Comparison of ENCODE assay signal across 1 cellular context in the genomic region with DNA sequence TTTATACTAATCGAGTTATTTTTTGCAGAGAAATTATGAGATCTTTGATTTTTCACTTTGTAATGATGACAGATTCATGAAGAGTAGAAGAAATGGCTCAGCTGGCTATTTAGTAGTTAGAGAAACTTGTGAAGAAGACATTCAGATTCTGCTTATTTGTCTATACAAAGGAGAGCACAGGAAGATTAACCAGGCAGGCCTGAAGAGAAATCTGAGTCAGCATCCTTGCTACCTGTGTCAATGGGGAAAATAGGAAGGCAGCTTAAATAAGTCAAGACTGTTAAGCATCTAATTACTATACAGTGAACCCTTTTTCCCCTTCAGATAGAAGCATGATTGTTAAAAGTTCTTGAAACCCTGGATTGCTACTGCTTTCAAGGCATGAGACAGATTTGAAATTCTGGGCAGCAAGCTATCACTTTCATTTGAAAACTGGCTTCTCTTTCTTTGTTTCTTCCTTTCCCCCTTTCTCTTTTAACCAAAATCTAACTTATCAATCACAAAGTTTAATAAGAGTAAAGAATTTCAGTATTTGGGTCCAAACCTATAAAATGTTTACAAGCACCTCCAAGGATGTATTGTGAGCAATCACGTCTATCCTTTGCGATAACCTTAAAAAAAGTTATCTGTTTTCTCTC.
TF ChIP-seq lines count a peak whose summit lies in the region.

No MANE protein-coding gene starts in this region.

TF ChIP-seq in K562, 482 proteins besides CTCF, POLR2A, EP300 and RAD21:
- TF ChIP-seq, protein P1, sequence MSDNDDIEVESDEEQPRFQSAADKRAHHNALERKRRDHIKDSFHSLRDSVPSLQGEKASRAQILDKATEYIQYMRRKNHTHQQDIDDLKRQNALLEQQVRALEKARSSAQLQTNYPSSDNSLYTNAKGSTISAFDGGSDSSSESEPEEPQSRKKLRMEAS (CRISPR knock-in tag; IDR thresholded peaks at IDR 0.05), result no peak
- no peak for TF ChIP-seq ILK (tag; IDR thresholded peaks at IDR 0.05; ENCODE audit: borderline replicate concordance, low read depth)
- TF ChIP-seq ZNF354B (CRISPR knock-in tag; IDR thresholded peaks at IDR 0.05), result no peak
- TF ChIP-seq, protein P2, sequence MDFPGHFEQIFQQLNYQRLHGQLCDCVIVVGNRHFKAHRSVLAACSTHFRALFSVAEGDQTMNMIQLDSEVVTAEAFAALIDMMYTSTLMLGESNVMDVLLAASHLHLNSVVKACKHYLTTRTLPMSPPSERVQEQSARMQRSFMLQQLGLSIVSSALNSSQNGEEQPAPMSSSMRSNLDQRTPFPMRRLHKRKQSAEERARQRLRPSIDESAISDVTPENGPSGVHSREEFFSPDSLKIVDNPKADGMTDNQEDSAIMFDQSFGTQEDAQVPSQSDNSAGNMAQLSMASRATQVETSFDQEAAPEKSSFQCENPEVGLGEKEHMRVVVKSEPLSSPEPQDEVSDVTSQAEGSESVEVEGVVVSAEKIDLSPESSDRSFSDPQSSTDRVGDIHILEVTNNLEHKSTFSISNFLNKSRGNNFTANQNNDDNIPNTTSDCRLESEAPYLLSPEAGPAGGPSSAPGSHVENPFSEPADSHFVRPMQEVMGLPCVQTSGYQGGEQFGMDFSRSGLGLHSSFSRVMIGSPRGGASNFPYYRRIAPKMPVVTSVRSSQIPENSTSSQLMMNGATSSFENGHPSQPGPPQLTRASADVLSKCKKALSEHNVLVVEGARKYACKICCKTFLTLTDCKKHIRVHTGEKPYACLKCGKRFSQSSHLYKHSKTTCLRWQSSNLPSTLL (IDR thresholded peaks at IDR 0.05), result no peak
- TF ChIP-seq EGR1 (conservative IDR thresholded peaks at IDR 0.05), result no peak
- TF ChIP-seq ZNF316 (IDR thresholded peaks at IDR 0.05), result peak; percentile 42; the same call in 1 of the 2 replicates
